In genomic region chr1:181050922-181051321, GRCh38 we compare ENCODE assay signal across 16 cellular contexts. TPM values are rescaled to one million over a fixed set of nuclear protein-coding genes. Genes with fewer than 3 reads are reported as not detected.
DNase-seq lines count a peak whose midpoint lies in the region; ATAC-seq and TF ChIP-seq lines count a peak whose summit lies in the region.
"Had no signal": no experiment of that assay in that cellular context is flagged by ENCODE, and none has a peak within 500 bp of the region (broad histone marks: within the 10 kb centered on the region; RNA-seq: fewer than 3 reads in every experiment).

No MANE protein-coding gene starts in this region.

- no peaks in the 10 kb centered on the region for H3K36me3 ChIP-seq in neural progenitor cell
- H3K36me3 ChIP-seq: HAP-1 had no signal

- H3K27me3 ChIP-seq in neural progenitor cell = no peaks in the 10 kb centered on the region

- no peak overlapping the region for H3K9ac ChIP-seq in neural progenitor cell
- H3K9ac ChIP-seq: GM23248 had no signal

- POLR2A ChIA-PET in activated naive CD8-positive, alpha-beta T cell treated with anti-CD3 and anti-CD28 coated beads, Interleukin-2, amount 10 ng/mL, durations not matched to agents 7 days and 5 days (lab: Charles Lee) = no interaction called here

- no peaks in the 10 kb centered on the region for H3F3A ChIP-seq in neural progenitor cell (ENCODE audit: low read depth)

- no peaks in the 10 kb centered on the region for H3K27me3 Mint-ChIP-seq in activated naive CD8-positive, alpha-beta T cell treated with anti-CD3 and anti-CD28 coated beads, Interleukin-2, amount 10 ng/mL, durations not matched to agents 7 days and 5 days
- H3K27me3 Mint-ChIP-seq in activated naive CD8-positive, alpha-beta T cell treated with anti-CD3 and anti-CD28 coated beads, Interleukin-2, amount 50 U/mL, for 24 hours = no peaks in the 10 kb centered on the region
- H3K27me3 Mint-ChIP-seq in naive B cell (no peaks in the 10 kb centered on the region), neural progenitor cell (ENCODE audit: insufficient read depth, low read depth) (peaks cover 9% of the 10 kb centered on the region)
- H3K27me3 Mint-ChIP-seq: CD4-positive, alpha-beta T cell had no signal

- no peaks in the 10 kb centered on the region for H3K4me1 ChIP-seq in neural progenitor cell
- H3K4me1 ChIP-seq: A549, Caco-2, HAP-1 had no signal

- H3K9me3 ChIP-seq in neural progenitor cell (ENCODE audit: low read depth) = no peaks in the 10 kb centered on the region
- H3K9me3 ChIP-seq: A549, Caco-2, HAP-1 had no signal

- H4K20me1 ChIP-seq in neural progenitor cell (ENCODE audit: low read depth) = no peaks in the 10 kb centered on the region

- no peak overlapping the region for H3K27ac ChIP-seq in neural progenitor cell
- H3K27ac ChIP-seq: 22Rv1, A549, C4-2B, GM23248 had no signal

- no peak overlapping the region for H2AFZ ChIP-seq in neural progenitor cell (replicated peaks)
- H2AFZ ChIP-seq: GM23248 had no signal

- no peaks in the 10 kb centered on the region for H3K79me2 ChIP-seq in neural progenitor cell (ENCODE audit: low read depth)

- no peak overlapping the region for H3K4me3 Mint-ChIP-seq in activated naive CD8-positive, alpha-beta T cell treated with anti-CD3 and anti-CD28 coated beads, Interleukin-2, amount 10 ng/mL, durations not matched to agents 7 days and 5 days
- no peak overlapping the region for H3K4me3 Mint-ChIP-seq in activated naive CD8-positive, alpha-beta T cell treated with anti-CD3 and anti-CD28 coated beads, Interleukin-2, amount 50 U/mL, for 24 hours
- no peak overlapping the region for H3K4me3 Mint-ChIP-seq in naive B cell
- H3K4me3 Mint-ChIP-seq in neural progenitor cell = no peak overlapping the region
- H3K4me3 Mint-ChIP-seq: CD4-positive, alpha-beta T cell had no signal

- no peak overlapping the region for H3K4me2 ChIP-seq in neural progenitor cell
- H3K4me2 ChIP-seq: A549 had no signal

- no peak for ATAC-seq in activated naive CD8-positive, alpha-beta T cell treated with anti-CD3 and anti-CD28 coated beads, Interleukin-2, amount 10 ng/mL, durations not matched to agents 7 days and 5 days (ENCODE audit: low read depth)
- ATAC-seq in activated naive CD8-positive, alpha-beta T cell treated with anti-CD3 and anti-CD28 coated beads, Interleukin-2, amount 50 U/mL, for 24 hours = no peak
- ATAC-seq in naive B cell (ENCODE audit: low read depth in 2 of 2) = no peak
- ATAC-seq: HepG2 had no signal

- H3K4me1 Mint-ChIP-seq in activated naive CD8-positive, alpha-beta T cell treated with anti-CD3 and anti-CD28 coated beads, Interleukin-2, amount 10 ng/mL, durations not matched to agents 7 days and 5 days = no peaks in the 10 kb centered on the region
- H3K4me1 Mint-ChIP-seq in activated naive CD8-positive, alpha-beta T cell treated with anti-CD3 and anti-CD28 coated beads, Interleukin-2, amount 50 U/mL, for 24 hours = no peaks in the 10 kb centered on the region
- H3K4me1 Mint-ChIP-seq in naive B cell (peaks cover 4 to 14% (median 12%) of the 10 kb centered on the region in 3 donors), neural progenitor cell (no peaks in the 10 kb centered on the region)

- H3K9me3 Mint-ChIP-seq in activated naive CD8-positive, alpha-beta T cell treated with anti-CD3 and anti-CD28 coated beads, Interleukin-2, amount 10 ng/mL, durations not matched to agents 7 days and 5 days = no peaks in the 10 kb centered on the region
- no peaks in the 10 kb centered on the region for H3K9me3 Mint-ChIP-seq in activated naive CD8-positive, alpha-beta T cell treated with anti-CD3 and anti-CD28 coated beads, Interleukin-2, amount 50 U/mL, for 24 hours
- H3K9me3 Mint-ChIP-seq in naive B cell (no peaks in the 10 kb centered on the region), neural progenitor cell (peaks cover 7% of the 10 kb centered on the region)
- H3K9me3 Mint-ChIP-seq: CD4-positive, alpha-beta T cell had no signal

- TF ChIP-seq CTCF in epithelial cell of esophagus (IDR thresholded peaks at IDR 0.05; ENCODE audit: insufficient read depth, low read depth, low read length, missing control alignments) = no peak
- no peak for TF ChIP-seq CTCF in neural progenitor cell (IDR thresholded peaks at IDR 0.05)

- H3K4me3 ChIP-seq in epithelial cell of esophagus (ENCODE audit: low read length) (no peak overlapping the region), neural progenitor cell (no peak overlapping the region)
- H3K4me3 ChIP-seq: A549, GM23248, HAP-1 had no signal

- peaks cover 34% of the 10 kb centered on the region for H3K36me3 Mint-ChIP-seq in activated naive CD8-positive, alpha-beta T cell treated with anti-CD3 and anti-CD28 coated beads, Interleukin-2, amount 10 ng/mL, durations not matched to agents 7 days and 5 days
- peaks cover 14% of the 10 kb centered on the region for H3K36me3 Mint-ChIP-seq in activated naive CD8-positive, alpha-beta T cell treated with anti-CD3 and anti-CD28 coated beads, Interleukin-2, amount 50 U/mL, for 24 hours (ENCODE audit: low read depth)
- H3K36me3 Mint-ChIP-seq in naive B cell = peaks cover 6 to 28% of the 10 kb centered on the region in 2 donors
- no peaks in the 10 kb centered on the region for H3K36me3 Mint-ChIP-seq in neural progenitor cell

- no peak for DNase-seq in activated naive CD8-positive, alpha-beta T cell treated with anti-CD3 and anti-CD28 coated beads, Interleukin-2, amount 10 ng/mL, durations not matched to agents 7 days and 5 days
- DNase-seq in activated naive CD8-positive, alpha-beta T cell treated with anti-CD3 and anti-CD28 coated beads, Interleukin-2, amount 50 U/mL, for 24 hours = no peak
- DNase-seq in epithelial cell of esophagus (ENCODE audit: low read depth) (peak; percentile 73), naive B cell (no peak), KG1 (lab: John Stamatoyannopoulos, UW) (no peak), neural progenitor cell (ENCODE audit: low spot score) (no peak)
- DNase-seq in stimulated activated CD4-positive, alpha-beta T cell treated with anti-CD3 and anti-CD28 coated beads, Interleukin-4, amount 100 ng/mL, for 4 hours = no peak
- DNase-seq: AML-193; Caco-2; CD4-positive, alpha-beta T cell; GM23248 had no signal

- peak overlapping the region; percentile 37 for H3K27ac Mint-ChIP-seq in activated naive CD8-positive, alpha-beta T cell treated with anti-CD3 and anti-CD28 coated beads, Interleukin-2, amount 10 ng/mL, durations not matched to agents 7 days and 5 days
- no peak overlapping the region for H3K27ac Mint-ChIP-seq in activated naive CD8-positive, alpha-beta T cell treated with anti-CD3 and anti-CD28 coated beads, Interleukin-2, amount 50 U/mL, for 24 hours
- H3K27ac Mint-ChIP-seq in naive B cell (peak overlapping the region in 4 of 6 donors; percentile 27 to 76 (median 36)), neural progenitor cell (no peak overlapping the region)
- H3K27ac Mint-ChIP-seq: CD4-positive, alpha-beta T cell had no signal

RNA-seq across cellular contexts. Expression of gene MR1, which starts 17.1 kb away (rescaled TPM):
- total RNA-seq in activated naive CD8-positive, alpha-beta T cell treated with anti-CD3 and anti-CD28 coated beads, Interleukin-2, amount 10 ng/mL, durations not matched to agents 7 days and 5 days = 10 to 100 TPM; 39.2 to 40.0 TPM
- 10 to 100 TPM; 23.1 to 41.5 (median 33.4) TPM for polyA plus RNA-seq in naive B cell (ENCODE audit: low read depth in 6 of 6)
- 0.03 TPM in 1 of 2 replicates, not detected in the other for total RNA-seq in neural progenitor cell (ENCODE audit: low replicate concordance)

RNA-seq across cellular contexts. Expression of gene STX6, which starts 28.3 kb away (rescaled TPM):
- 10 to 100 TPM; 20.8 to 21.1 TPM for total RNA-seq in activated naive CD8-positive, alpha-beta T cell treated with anti-CD3 and anti-CD28 coated beads, Interleukin-2, amount 10 ng/mL, durations not matched to agents 7 days and 5 days
- polyA plus RNA-seq in naive B cell (ENCODE audit: low read depth in 6 of 6) = 10 to 100 TPM in 1 of 6 donors, 1 to 10 TPM in 5; 7.7 to 12.2 (median 8.1) TPM
- total RNA-seq in neural progenitor cell (ENCODE audit: low replicate concordance) = 30.8 and 37.0 TPM in 2 replicates

RNA-seq across cellular contexts. Expression of gene IER5, which starts 37.6 kb away (rescaled TPM):
- 10 to 100 TPM; 36.6 to 36.8 TPM for total RNA-seq in activated naive CD8-positive, alpha-beta T cell treated with anti-CD3 and anti-CD28 coated beads, Interleukin-2, amount 10 ng/mL, durations not matched to agents 7 days and 5 days
- polyA plus RNA-seq in naive B cell (ENCODE audit: low read depth in 6 of 6) = 10 to 100 TPM; 17.3 to 82.6 (median 34.1) TPM
- 8.0 and 15.3 TPM in 2 replicates for total RNA-seq in neural progenitor cell (ENCODE audit: low replicate concordance)

Comparison
In these comparisons a context has a peak if more than half of its experiments do, and no peak if none do; other contexts are left out.
1. H3K27ac Mint-ChIP-seq: peak in activated naive CD8-positive, alpha-beta T cell treated with anti-CD3 and anti-CD28 coated beads, Interleukin-2, amount 10 ng/mL, durations not matched to agents 7 days and 5 days (single experiment) and naive B cell (4 of 6); none in activated naive CD8-positive, alpha-beta T cell treated with anti-CD3 and anti-CD28 coated beads, Interleukin-2, amount 50 U/mL, for 24 hours (single experiment) and neural progenitor cell (single experiment).
2. RNA of gene MR1, which starts 17.1 kb away (total RNA-seq): 39.2 to 40.0 TPM in activated naive CD8-positive, alpha-beta T cell treated with anti-CD3 and anti-CD28 coated beads, Interleukin-2, amount 10 ng/mL, durations not matched to agents 7 days and 5 days; 0.03 TPM in neural progenitor cell; every median in the first group is over 10 times any median in the second.